Comparison of ENCODE assay signal across 1 cellular context in the genomic region with DNA sequence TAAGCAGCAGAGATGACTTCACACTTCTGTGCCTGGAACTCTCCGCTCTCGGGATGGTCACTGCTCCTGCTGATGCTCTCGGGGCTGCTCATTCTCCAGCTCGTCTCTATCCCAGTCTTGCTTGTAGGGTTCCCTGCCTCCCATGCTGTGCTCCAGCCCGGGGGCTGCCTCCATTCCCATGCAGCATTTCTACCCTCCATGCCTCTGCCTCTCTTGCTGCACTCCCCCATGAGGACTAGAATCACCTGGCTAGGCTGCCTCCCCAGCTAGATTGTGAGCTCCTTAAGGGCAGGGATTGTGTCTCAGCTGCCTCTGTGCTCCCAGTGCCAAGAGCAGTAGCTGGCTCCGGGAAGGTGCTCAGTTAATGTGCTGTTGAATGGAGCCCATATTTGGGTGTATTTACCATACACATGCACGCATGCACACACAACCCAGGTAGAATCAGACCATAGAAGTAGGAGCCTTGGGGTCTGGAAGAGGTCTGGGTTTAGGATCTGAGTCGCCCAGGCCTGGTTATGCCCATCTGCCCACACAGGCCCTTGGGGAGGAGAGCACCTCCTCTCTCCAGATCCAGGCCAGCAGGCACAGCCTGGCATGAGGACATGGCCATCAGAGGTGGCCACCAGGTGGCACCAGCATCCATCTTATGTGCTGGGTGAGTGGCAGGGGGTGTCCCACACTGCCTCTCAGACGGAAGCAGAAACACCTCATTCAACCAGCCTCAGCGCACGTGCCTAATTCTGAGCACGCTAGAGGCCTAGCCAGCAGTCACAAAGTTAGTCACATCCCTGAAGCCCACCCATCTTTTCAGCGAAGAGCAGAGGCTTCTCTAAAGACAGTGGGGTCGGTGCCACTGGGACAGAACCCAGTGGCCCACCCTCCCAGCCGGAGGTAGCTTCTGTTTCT.
TF ChIP-seq lines count a peak whose summit lies in the region.

No MANE protein-coding gene starts in this region.

TF ChIP-seq in K562, 482 proteins besides CTCF, POLR2A, EP300 and RAD21 (continued from another document and continues in another):
- TF ChIP-seq, protein P1, sequence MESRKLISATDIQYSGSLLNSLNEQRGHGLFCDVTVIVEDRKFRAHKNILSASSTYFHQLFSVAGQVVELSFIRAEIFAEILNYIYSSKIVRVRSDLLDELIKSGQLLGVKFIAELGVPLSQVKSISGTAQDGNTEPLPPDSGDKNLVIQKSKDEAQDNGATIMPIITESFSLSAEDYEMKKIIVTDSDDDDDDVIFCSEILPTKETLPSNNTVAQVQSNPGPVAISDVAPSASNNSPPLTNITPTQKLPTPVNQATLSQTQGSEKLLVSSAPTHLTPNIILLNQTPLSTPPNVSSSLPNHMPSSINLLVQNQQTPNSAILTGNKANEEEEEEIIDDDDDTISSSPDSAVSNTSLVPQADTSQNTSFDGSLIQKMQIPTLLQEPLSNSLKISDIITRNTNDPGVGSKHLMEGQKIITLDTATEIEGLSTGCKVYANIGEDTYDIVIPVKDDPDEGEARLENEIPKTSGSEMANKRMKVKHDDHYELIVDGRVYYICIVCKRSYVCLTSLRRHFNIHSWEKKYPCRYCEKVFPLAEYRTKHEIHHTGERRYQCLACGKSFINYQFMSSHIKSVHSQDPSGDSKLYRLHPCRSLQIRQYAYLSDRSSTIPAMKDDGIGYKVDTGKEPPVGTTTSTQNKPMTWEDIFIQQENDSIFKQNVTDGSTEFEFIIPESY (CRISPR knock-in tag; IDR thresholded peaks at IDR 0.05): no peak
- TF ChIP-seq, protein P2, sequence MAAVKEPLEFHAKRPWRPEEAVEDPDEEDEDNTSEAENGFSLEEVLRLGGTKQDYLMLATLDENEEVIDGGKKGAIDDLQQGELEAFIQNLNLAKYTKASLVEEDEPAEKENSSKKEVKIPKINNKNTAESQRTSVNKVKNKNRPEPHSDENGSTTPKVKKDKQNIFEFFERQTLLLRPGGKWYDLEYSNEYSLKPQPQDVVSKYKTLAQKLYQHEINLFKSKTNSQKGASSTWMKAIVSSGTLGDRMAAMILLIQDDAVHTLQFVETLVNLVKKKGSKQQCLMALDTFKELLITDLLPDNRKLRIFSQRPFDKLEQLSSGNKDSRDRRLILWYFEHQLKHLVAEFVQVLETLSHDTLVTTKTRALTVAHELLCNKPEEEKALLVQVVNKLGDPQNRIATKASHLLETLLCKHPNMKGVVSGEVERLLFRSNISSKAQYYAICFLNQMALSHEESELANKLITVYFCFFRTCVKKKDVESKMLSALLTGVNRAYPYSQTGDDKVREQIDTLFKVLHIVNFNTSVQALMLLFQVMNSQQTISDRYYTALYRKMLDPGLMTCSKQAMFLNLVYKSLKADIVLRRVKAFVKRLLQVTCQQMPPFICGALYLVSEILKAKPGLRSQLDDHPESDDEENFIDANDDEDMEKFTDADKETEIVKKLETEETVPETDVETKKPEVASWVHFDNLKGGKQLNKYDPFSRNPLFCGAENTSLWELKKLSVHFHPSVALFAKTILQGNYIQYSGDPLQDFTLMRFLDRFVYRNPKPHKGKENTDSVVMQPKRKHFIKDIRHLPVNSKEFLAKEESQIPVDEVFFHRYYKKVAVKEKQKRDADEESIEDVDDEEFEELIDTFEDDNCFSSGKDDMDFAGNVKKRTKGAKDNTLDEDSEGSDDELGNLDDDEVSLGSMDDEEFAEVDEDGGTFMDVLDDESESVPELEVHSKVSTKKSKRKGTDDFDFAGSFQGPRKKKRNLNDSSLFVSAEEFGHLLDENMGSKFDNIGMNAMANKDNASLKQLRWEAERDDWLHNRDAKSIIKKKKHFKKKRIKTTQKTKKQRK (IDR thresholded peaks at IDR 0.05; ENCODE audit: borderline replicate concordance, low read depth, low read length): no peak
- TF ChIP-seq MCM2 (IDR thresholded peaks at IDR 0.05; ENCODE audit: low read depth) (no peak), ZC3H4 (CRISPR knock-in tag; IDR thresholded peaks at IDR 0.05; ENCODE audit: borderline replicate concordance) (no peak), TGIF2 (CRISPR knock-in tag; IDR thresholded peaks at IDR 0.05) (no peak), BRF1 (IDR thresholded peaks at IDR 0.05; ENCODE audit: borderline replicate concordance, extremely low read depth, insufficient read length) (no peak), EHMT2 (IDR thresholded peaks at IDR 0.05) (no peak), ZNF655 (CRISPR knock-in tag; IDR thresholded peaks at IDR 0.05) (no peak), EZH2 (IDR thresholded peaks at IDR 0.05; ENCODE audit: borderline replicate concordance, low read depth, low read length) (no peak), POLR3A (IDR thresholded peaks at IDR 0.05; ENCODE audit: borderline replicate concordance, extremely low read depth, insufficient read depth, insufficient read length) (no peak), CHD4 (IDR thresholded peaks at IDR 0.05; ENCODE audit: insufficient read depth, insufficient replicate concordance, low read depth, low read length, poor library complexity, severe bottlenecking) (no peak), YY1 (IDR thresholded peaks at IDR 0.05; ENCODE audit: borderline replicate concordance in 1 of 3, control insufficient read depth in 1 of 3, extremely low read depth in 1 of 3, insufficient read depth in 3 of 3, insufficient read length in 1 of 3, insufficient replicate concordance in 2 of 3, low read depth in 1 of 3, low read length in 2 of 3) (peak in 1 of 3 experiments; percentile 43), SAP30 (IDR thresholded peaks at IDR 0.05; ENCODE audit: borderline replicate concordance, insufficient read depth, low read depth, low read length, poor library complexity, severe bottlenecking) (no peak), U2AF2 (optimal IDR thresholded peaks at IDR 0.05; ENCODE audit: low read depth, low read length) (no peak), MBD2 (IDR thresholded peaks at IDR 0.05; ENCODE audit: borderline replicate concordance, low read depth) (no peak), KDM4B (IDR thresholded peaks at IDR 0.05; ENCODE audit: borderline replicate concordance in 2 of 2, low read depth in 1 of 2) (no peak), ZNF41 (CRISPR knock-in tag; conservative IDR thresholded peaks at IDR 0.05) (no peak), ZNF830 (CRISPR knock-in tag; IDR thresholded peaks at IDR 0.05) (no peak), NONO (IDR thresholded peaks at IDR 0.05; ENCODE audit: low read depth in 2 of 2, low read length in 1 of 2) (no peak), ZNF639 (CRISPR knock-in tag; conservative IDR thresholded peaks at IDR 0.05 in 1 of 2, IDR thresholded peaks at IDR 0.05 in 1 of 2) (no peak), SNRNP70 (optimal IDR thresholded peaks at IDR 0.05; ENCODE audit: low read depth, low read length) (no peak), CTBP1 (IDR thresholded peaks at IDR 0.05; ENCODE audit: borderline replicate concordance) (peak; percentile 17; the same call in 1 of the 2 replicates), HLTF (IDR thresholded peaks at IDR 0.05) (no peak), ZNF584 (CRISPR knock-in tag; IDR thresholded peaks at IDR 0.05; ENCODE audit: low read depth) (no peak), NFIX (CRISPR knock-in tag; IDR thresholded peaks at IDR 0.05; ENCODE audit: low read depth) (no peak), NBN (IDR thresholded peaks at IDR 0.05; ENCODE audit: low read depth) (no peak), ZBED1 (IDR thresholded peaks at IDR 0.05) (no peak), BHLHE40 (IDR thresholded peaks at IDR 0.05; ENCODE audit: low read length) (peak; percentile 91), SREBF1 (IDR thresholded peaks at IDR 0.05; ENCODE audit: borderline replicate concordance, low read depth, low read length) (no peak), FOSL1 (tag; conservative IDR thresholded peaks at IDR 0.05) (no peak), MAZ (CRISPR knock-in tag; conservative IDR thresholded peaks at IDR 0.05 in 1 of 2, IDR thresholded peaks at IDR 0.05 in 1 of 2) (peak; percentile 19 to 46; a peak in 2 of 4 replicates), PML (IDR thresholded peaks at IDR 0.05; ENCODE audit: low read length) (no peak), JUNB (CRISPR knock-in tag; conservative IDR thresholded peaks at IDR 0.05) (no peak)
- TF ChIP-seq, protein P3, sequence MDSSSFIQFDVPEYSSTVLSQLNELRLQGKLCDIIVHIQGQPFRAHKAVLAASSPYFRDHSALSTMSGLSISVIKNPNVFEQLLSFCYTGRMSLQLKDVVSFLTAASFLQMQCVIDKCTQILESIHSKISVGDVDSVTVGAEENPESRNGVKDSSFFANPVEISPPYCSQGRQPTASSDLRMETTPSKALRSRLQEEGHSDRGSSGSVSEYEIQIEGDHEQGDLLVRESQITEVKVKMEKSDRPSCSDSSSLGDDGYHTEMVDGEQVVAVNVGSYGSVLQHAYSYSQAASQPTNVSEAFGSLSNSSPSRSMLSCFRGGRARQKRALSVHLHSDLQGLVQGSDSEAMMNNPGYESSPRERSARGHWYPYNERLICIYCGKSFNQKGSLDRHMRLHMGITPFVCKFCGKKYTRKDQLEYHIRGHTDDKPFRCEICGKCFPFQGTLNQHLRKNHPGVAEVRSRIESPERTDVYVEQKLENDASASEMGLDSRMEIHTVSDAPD (CRISPR knock-in tag; IDR thresholded peaks at IDR 0.05): no peak
- TF ChIP-seq, protein P4, sequence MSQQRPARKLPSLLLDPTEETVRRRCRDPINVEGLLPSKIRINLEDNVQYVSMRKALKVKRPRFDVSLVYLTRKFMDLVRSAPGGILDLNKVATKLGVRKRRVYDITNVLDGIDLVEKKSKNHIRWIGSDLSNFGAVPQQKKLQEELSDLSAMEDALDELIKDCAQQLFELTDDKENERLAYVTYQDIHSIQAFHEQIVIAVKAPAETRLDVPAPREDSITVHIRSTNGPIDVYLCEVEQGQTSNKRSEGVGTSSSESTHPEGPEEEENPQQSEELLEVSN (IDR thresholded peaks at IDR 0.05; ENCODE audit: borderline replicate concordance in 1 of 2, extremely low read depth in 1 of 2, insufficient read depth in 1 of 2, insufficient read length in 1 of 2, low read depth in 1 of 2, low read length in 1 of 2, poor library complexity in 1 of 2, severe bottlenecking in 1 of 2): peak; percentile 18 to 35
- TF ChIP-seq, protein P5, sequence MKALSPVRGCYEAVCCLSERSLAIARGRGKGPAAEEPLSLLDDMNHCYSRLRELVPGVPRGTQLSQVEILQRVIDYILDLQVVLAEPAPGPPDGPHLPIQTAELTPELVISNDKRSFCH (CRISPR knock-in tag; IDR thresholded peaks at IDR 0.05): no peak
- TF ChIP-seq, protein P5 (tag; IDR thresholded peaks at IDR 0.05): no peak
- TF ChIP-seq, protein P6, sequence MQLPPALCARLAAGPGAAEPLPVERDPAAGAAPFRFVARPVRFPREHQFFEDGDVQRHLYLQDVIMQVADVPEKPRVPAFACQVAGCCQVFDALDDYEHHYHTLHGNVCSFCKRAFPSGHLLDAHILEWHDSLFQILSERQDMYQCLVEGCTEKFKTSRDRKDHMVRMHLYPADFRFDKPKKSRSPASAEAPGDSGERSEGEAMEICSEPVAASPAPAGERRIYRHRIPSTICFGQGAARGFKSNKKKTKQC (CRISPR knock-in tag; IDR thresholded peaks at IDR 0.05): no peak
- TF ChIP-seq, protein P7, sequence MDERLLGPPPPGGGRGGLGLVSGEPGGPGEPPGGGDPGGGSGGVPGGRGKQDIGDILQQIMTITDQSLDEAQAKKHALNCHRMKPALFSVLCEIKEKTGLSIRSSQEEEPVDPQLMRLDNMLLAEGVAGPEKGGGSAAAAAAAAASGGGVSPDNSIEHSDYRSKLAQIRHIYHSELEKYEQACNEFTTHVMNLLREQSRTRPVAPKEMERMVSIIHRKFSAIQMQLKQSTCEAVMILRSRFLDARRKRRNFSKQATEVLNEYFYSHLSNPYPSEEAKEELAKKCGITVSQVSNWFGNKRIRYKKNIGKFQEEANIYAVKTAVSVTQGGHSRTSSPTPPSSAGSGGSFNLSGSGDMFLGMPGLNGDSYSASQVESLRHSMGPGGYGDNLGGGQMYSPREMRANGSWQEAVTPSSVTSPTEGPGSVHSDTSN (CRISPR knock-in tag; IDR thresholded peaks at IDR 0.05; ENCODE audit: low read depth): peak; percentile 65
- TF ChIP-seq, protein P7 (tag; conservative IDR thresholded peaks at IDR 0.05; ENCODE audit: low read depth): peak; percentile 62
- TF ChIP-seq, protein P8, sequence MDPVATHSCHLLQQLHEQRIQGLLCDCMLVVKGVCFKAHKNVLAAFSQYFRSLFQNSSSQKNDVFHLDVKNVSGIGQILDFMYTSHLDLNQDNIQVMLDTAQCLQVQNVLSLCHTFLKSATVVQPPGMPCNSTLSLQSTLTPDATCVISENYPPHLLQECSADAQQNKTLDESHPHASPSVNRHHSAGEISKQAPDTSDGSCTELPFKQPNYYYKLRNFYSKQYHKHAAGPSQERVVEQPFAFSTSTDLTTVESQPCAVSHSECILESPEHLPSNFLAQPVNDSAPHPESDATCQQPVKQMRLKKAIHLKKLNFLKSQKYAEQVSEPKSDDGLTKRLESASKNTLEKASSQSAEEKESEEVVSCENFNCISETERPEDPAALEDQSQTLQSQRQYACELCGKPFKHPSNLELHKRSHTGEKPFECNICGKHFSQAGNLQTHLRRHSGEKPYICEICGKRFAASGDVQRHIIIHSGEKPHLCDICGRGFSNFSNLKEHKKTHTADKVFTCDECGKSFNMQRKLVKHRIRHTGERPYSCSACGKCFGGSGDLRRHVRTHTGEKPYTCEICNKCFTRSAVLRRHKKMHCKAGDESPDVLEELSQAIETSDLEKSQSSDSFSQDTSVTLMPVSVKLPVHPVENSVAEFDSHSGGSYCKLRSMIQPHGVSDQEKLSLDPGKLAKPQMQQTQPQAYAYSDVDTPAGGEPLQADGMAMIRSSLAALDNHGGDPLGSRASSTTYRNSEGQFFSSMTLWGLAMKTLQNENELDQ (CRISPR knock-in tag; IDR thresholded peaks at IDR 0.05; ENCODE audit: borderline replicate concordance): no peak
